22 cellular contexts compared by ENCODE assay signal in genomic region chr10:74474022-74474713, GRCh38.
"Had no signal": no experiment of that assay in that cellular context is flagged by ENCODE, and none has a peak within 500 bp of the region (broad histone marks: within the 10 kb centered on the region; RNA-seq: fewer than 3 reads in every experiment).

No MANE protein-coding gene starts in this region.

- H3K27ac Mint-ChIP-seq: dendritic cell treated with granulocyte-macrophage colony-stimulating factor and Interleukin-4, amounts not matched to agents 40 ng/mL and 50 ng/mL, for 4 days; effector memory CD8-positive, alpha-beta T cell; stimulated activated effector memory CD8-positive, alpha-beta T cell treated with anti-CD3 and anti-CD28 coated beads, Interleukin-12 subunit alpha, Interleukin-12 subunit beta, amount 100 ng/mL, for 72 hours; stimulated activated naive CD8-positive, alpha-beta T cell treated with anti-CD3 and anti-CD28 coated beads, Interleukin-15, Interleukin-2, amounts not matched to agents 100 ng/mL and 50 ng/mL, for 24 hours had no signal

- H3K27me3 Mint-ChIP-seq: dendritic cell treated with granulocyte-macrophage colony-stimulating factor and Interleukin-4, amounts not matched to agents 40 ng/mL and 50 ng/mL, for 4 days; effector memory CD8-positive, alpha-beta T cell; naive thymus-derived CD8-positive, alpha-beta T cell; stimulated activated naive CD8-positive, alpha-beta T cell treated with anti-CD3 and anti-CD28 coated beads, Interleukin-15, Interleukin-2, amounts not matched to agents 100 ng/mL and 50 ng/mL, for 24 hours had no signal

- H3K27me3 ChIP-seq: heart right ventricle, neutrophil, right lobe of liver, tibial artery, upper lobe of left lung, uterus had no signal

- H3K9me3 Mint-ChIP-seq: dendritic cell treated with granulocyte-macrophage colony-stimulating factor and Interleukin-4, amounts not matched to agents 40 ng/mL and 50 ng/mL, for 4 days; effector memory CD8-positive, alpha-beta T cell; stimulated activated effector memory CD8-positive, alpha-beta T cell treated with anti-CD3 and anti-CD28 coated beads, Interleukin-12 subunit alpha, Interleukin-12 subunit beta, amount 100 ng/mL, for 72 hours had no signal

- ATAC-seq: effector memory CD8-positive, alpha-beta T cell; heart right ventricle; left cardiac atrium; lower lobe of right lung; naive thymus-derived CD8-positive, alpha-beta T cell; psoas muscle; right lobe of liver; stimulated activated effector memory CD8-positive, alpha-beta T cell treated with anti-CD3 and anti-CD28 coated beads, Interleukin-12 subunit alpha, Interleukin-12 subunit beta, amount 100 ng/mL, for 72 hours had no signal

- H3K9me3 ChIP-seq: heart right ventricle, left ventricle myocardium inferior, lower lobe of right lung, neutrophil, psoas muscle, right lobe of liver, tibial artery, upper lobe of left lung, uterus had no signal

- H3K4me1 ChIP-seq: heart right ventricle, left ventricle myocardium inferior, lower lobe of right lung, psoas muscle, right lobe of liver, tibial artery, upper lobe of left lung, uterus had no signal

- H3K27ac ChIP-seq: heart right ventricle, left ventricle myocardium inferior, lower lobe of right lung, neutrophil, psoas muscle, right lobe of liver, tibial artery, upper lobe of left lung, uterus had no signal

- DNase-seq: effector memory CD8-positive, alpha-beta T cell; erythroblast; heart right ventricle; islet precursor cell; left cardiac atrium; left ventricle myocardium inferior; lower lobe of right lung; mesendoderm; naive thymus-derived CD8-positive, alpha-beta T cell; psoas muscle; retina; right lobe of liver; stimulated activated CD4-positive, alpha-beta T cell treated with anti-CD3 and anti-CD28 coated beads, Interleukin-4, amount 100 ng/mL, for 1 hour; stimulated activated CD8-positive, alpha-beta memory T cell treated with anti-CD3 and anti-CD28 coated beads, Interleukin-4, amount 100 ng/mL, for 48 hours; tibial artery; upper lobe of left lung; uterus had no signal

- H3K4me3 Mint-ChIP-seq: dendritic cell treated with granulocyte-macrophage colony-stimulating factor and Interleukin-4, amounts not matched to agents 40 ng/mL and 50 ng/mL, for 4 days; effector memory CD8-positive, alpha-beta T cell; naive thymus-derived CD8-positive, alpha-beta T cell; stimulated activated effector memory CD8-positive, alpha-beta T cell treated with anti-CD3 and anti-CD28 coated beads, Interleukin-12 subunit alpha, Interleukin-12 subunit beta, amount 100 ng/mL, for 72 hours; stimulated activated naive CD8-positive, alpha-beta T cell treated with anti-CD3 and anti-CD28 coated beads, Interleukin-15, Interleukin-2, amounts not matched to agents 100 ng/mL and 50 ng/mL, for 24 hours had no signal

- H3K36me3 ChIP-seq: heart right ventricle, lower lobe of right lung, neutrophil, right lobe of liver, tibial artery, upper lobe of left lung, uterus had no signal

- FAIRE-seq: frontal cortex had no signal

- H3K4me3 ChIP-seq: heart right ventricle, left ventricle myocardium inferior, lower lobe of right lung, psoas muscle, right lobe of liver, tibial artery, upper lobe of left lung, uterus had no signal
